ENCODE assay signal across 8 cellular contexts in the genomic region with DNA sequence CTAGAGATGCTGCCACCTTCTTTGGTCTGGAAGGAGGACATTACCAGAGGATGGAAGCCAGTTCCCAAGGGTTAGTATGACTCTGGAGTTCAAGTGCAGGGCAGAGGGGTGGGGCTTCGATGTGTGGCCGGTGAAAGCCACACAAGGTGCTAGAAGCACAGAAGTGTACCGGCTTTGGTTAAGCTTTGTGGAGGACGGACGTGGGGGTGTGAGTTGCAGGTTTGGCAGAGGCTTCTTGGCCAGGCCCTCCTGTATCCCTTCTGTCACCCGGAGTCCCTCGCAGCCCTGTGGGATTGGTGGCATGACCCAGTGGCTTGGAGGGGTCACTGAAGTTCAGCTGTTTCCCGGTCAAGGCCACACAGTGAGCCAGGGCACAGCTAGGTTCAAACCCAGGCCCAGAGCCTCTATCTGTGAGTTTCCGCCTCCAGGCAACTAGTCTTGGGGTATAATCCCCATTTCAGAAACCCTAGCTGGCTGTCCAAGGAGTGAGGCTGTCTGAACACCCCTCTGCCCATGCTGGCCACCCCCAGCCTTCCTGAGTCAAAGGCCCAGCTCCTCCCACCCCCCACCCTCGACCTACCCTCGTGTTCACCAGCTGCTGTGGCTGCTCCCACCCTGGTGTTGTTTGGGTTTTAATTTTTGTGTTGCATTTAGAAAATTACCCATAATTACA. TPM values are rescaled to one million over a fixed set of nuclear protein-coding genes. Genes with fewer than 3 reads are reported as not detected.
DNase-seq lines count a peak whose midpoint lies in the region; ATAC-seq and TF ChIP-seq lines count a peak whose summit lies in the region.

No MANE protein-coding gene starts in this region.

- ATAC-seq in HG03565 (IDR thresholded peaks at IDR 0.05; ENCODE audit: unreplicated experiment) = no peak
- no peak for ATAC-seq in GM18511 (IDR thresholded peaks at IDR 0.05; ENCODE audit: unreplicated experiment)

- H3K4me3 ChIP-seq in NB4 (ENCODE audit: low read depth, low read length) = no peak overlapping the region

- peak; percentile 56 for DNase-seq in EH (ENCODE audit: low read depth)
- peak; percentile 68 for DNase-seq in NB4 (ENCODE audit: low read depth)
- DNase-seq in progenitor cell of endocrine pancreas (ENCODE audit: low spot score, unreplicated experiment) = no peak
- DNase-seq in AG20443 (ENCODE audit: low spot score) = no peak
- no peak for DNase-seq in NCI-H2196 treated with DMSO at 0.1 percent for 48 hours (lab: John Stamatoyannopoulos, UW; ENCODE audit: unreplicated experiment)

- no peaks in the 10 kb centered on the region for H3K9me3 Mint-ChIP-seq in dendritic cell treated with granulocyte-macrophage colony-stimulating factor and Interleukin-4, amounts not matched to agents 40 ng/mL and 50 ng/mL, for 4 days
- no peaks in the 10 kb centered on the region for H3K9me3 Mint-ChIP-seq in progenitor cell of endocrine pancreas (ENCODE audit: low read depth)

- peak overlapping the region; percentile 95 for H3K27ac Mint-ChIP-seq in dendritic cell treated with granulocyte-macrophage colony-stimulating factor and Interleukin-4, amounts not matched to agents 40 ng/mL and 50 ng/mL, for 4 days
- H3K27ac Mint-ChIP-seq in progenitor cell of endocrine pancreas = peak overlapping the region; percentile 29

- TF ChIP-seq POLR2A in NB4 (IDR thresholded peaks at IDR 0.05; ENCODE audit: extremely low read depth, insufficient read length) = no peak

- H3K4me3 Mint-ChIP-seq in dendritic cell treated with granulocyte-macrophage colony-stimulating factor and Interleukin-4, amounts not matched to agents 40 ng/mL and 50 ng/mL, for 4 days = peak overlapping the region; percentile 69
- no peak overlapping the region for H3K4me3 Mint-ChIP-seq in progenitor cell of endocrine pancreas (ENCODE audit: low read depth)

- H3K36me3 Mint-ChIP-seq in dendritic cell treated with granulocyte-macrophage colony-stimulating factor and Interleukin-4, amounts not matched to agents 40 ng/mL and 50 ng/mL, for 4 days (ENCODE audit: low read depth) = peaks cover under 1% of the 10 kb centered on the region
- H3K36me3 Mint-ChIP-seq in progenitor cell of endocrine pancreas (ENCODE audit: insufficient read depth) = no peaks in the 10 kb centered on the region

- intact Hi-C loops in dendritic cell treated with granulocyte-macrophage colony-stimulating factor and Interleukin-4, amounts not matched to agents 40 ng/mL and 50 ng/mL, for 4 days (cut with micrococcal nuclease) = loop anchor here (5.0 kb wide), 2 partner anchors 132 to 212 kb away; partner anchors contain the start of genes JUND and RAB3A

- no peak for TF ChIP-seq CTCF in NB4 (IDR thresholded peaks at IDR 0.05; ENCODE audit: low read depth, low read length)
- no peak for TF ChIP-seq CTCF in progenitor cell of endocrine pancreas (IDR thresholded peaks at IDR 0.05; ENCODE audit: unreplicated experiment)

- peaks cover 58% of the 10 kb centered on the region for H3K4me1 Mint-ChIP-seq in dendritic cell treated with granulocyte-macrophage colony-stimulating factor and Interleukin-4, amounts not matched to agents 40 ng/mL and 50 ng/mL, for 4 days (ENCODE audit: low read depth)
- H3K4me1 Mint-ChIP-seq in progenitor cell of endocrine pancreas (ENCODE audit: low read depth) = peaks cover 18% of the 10 kb centered on the region

- H3K27me3 Mint-ChIP-seq in dendritic cell treated with granulocyte-macrophage colony-stimulating factor and Interleukin-4, amounts not matched to agents 40 ng/mL and 50 ng/mL, for 4 days = peaks cover 14% of the 10 kb centered on the region
- H3K27me3 Mint-ChIP-seq in progenitor cell of endocrine pancreas = peaks cover 42% of the 10 kb centered on the region

RNA-seq across cellular contexts. Expression of gene SSBP4, which starts 4.6 kb away (rescaled TPM):
- total RNA-seq in progenitor cell of endocrine pancreas = 57.7 and 61.8 TPM in 2 replicates

RNA-seq across cellular contexts. Expression of gene LRRC25, which starts 17.2 kb away (rescaled TPM):
- total RNA-seq in progenitor cell of endocrine pancreas = not detected in 2 replicates

RNA-seq across cellular contexts. Expression of gene ISYNA1, which starts 23.3 kb away (rescaled TPM):
- 234 TPM in 2 replicates for total RNA-seq in progenitor cell of endocrine pancreas

RNA-seq across cellular contexts. Expression of gene GDF15, which starts 28.7 kb away (rescaled TPM):
- 10.5 and 14.4 TPM in 2 replicates for total RNA-seq in progenitor cell of endocrine pancreas

Comparison
In these comparisons a context has a peak if more than half of its experiments do, and no peak if none do; other contexts are left out.
1. DNase-seq: peak in EH (single experiment) and NB4 (single experiment); none in progenitor cell of endocrine pancreas (single experiment), AG20443 (single experiment) and NCI-H2196 treated with DMSO at 0.1 percent for 48 hours (single experiment).